10 cellular contexts compared by ENCODE assay signal in the genomic region with DNA sequence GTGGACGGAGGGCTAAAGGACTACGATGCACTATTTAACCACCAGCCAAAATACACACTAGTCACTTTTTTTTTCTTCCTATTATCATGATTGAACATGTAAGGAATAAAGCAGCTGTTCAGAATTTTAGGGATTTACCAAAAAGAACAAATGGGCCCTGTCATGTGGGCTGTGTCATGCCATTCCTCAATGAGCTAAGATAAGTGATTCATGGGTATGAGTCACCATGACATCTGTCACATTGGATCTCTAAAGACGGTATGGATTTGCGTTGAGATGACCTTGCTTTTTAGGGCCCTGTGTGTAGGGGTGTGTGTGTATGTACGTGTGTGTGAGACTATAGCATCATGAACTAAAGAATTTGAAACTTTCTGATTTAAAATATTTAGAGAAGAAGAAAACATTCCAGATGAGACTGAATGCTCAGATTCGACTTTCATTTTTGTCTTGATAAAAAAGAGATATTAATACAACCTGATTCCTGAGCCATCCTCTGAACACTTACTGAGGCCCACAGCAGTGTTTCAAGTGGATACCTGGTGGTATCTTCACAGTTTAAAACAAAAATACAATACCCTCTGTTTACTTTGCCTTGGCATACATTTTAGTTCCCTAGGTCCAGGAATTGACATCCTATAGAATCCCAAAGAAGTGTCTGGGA.
A peak's percentile ranks its signal among the peaks of the same experiment; 100 is the strongest.
DNase-seq lines count a peak whose midpoint lies in the region; ATAC-seq and TF ChIP-seq lines count a peak whose summit lies in the region.
"Had no signal": no experiment of that assay in that cellular context is flagged by ENCODE, and none has a peak within 500 bp of the region (broad histone marks: within the 10 kb centered on the region; RNA-seq: fewer than 3 reads in every experiment).

No MANE protein-coding gene starts in this region.

- no peaks in the 10 kb centered on the region for H3K36me3 ChIP-seq in spleen
- H3K36me3 ChIP-seq: ovary had no signal

- no peak for ATAC-seq in GM21737 (IDR thresholded peaks at IDR 0.05; ENCODE audit: unreplicated experiment)

- DNase-seq in NCI-H748 (lab: John Stamatoyannopoulos, UW; ENCODE audit: unreplicated experiment), result peak; percentile 63
- no peak for DNase-seq in NCI-H748 treated with DMSO at 0.1 percent for 48 hours (lab: John Stamatoyannopoulos, UW)
- DNase-seq in NCI-H345 treated with DMSO at 0.1 percent for 48 hours (lab: John Stamatoyannopoulos, UW; ENCODE audit: unreplicated experiment), result peak; percentile 79
- no peak for DNase-seq in chondrocyte (ENCODE audit: low spot score)
- DNase-seq in putamen (ENCODE audit: low spot score), result peak; percentile 42
- no peak for DNase-seq in spleen
- DNase-seq in stimulated activated CD4-positive, alpha-beta T cell treated with anti-CD3 and anti-CD28 coated beads, Interleukin-12 subunit alpha, Interleukin-12 subunit beta, amount 100 ng/mL, for 4 hours, result no peak
- DNase-seq: activated CD4-positive, alpha-beta T cell treated with anti-CD3 and anti-CD28 coated beads, Interleukin-2, amount 50 U/mL, for 4 hours; ovary had no signal

- peak overlapping the region; percentile 69 for H3K27ac Mint-ChIP-seq in chondrocyte (ENCODE audit: unreplicated experiment)

- no peaks in the 10 kb centered on the region for H3K27me3 ChIP-seq in spleen (replicated peaks in 1 of 7)
- H3K27me3 ChIP-seq: ovary had no signal

- H3K4me3 ChIP-seq in spleen, result no peak overlapping the region
- H3K4me3 ChIP-seq: ovary had no signal

- intact Hi-C loops in spleen (cut with DNase I; ENCODE audit: low total_unique reads), result loop anchor here (10.0 kb wide), 1 partner anchor 233 kb away; no protein-coding TSS in a partner anchor

- no peaks in the 10 kb centered on the region for H3K4me1 ChIP-seq in spleen

- TF ChIP-seq POLR2A in spleen (IDR thresholded peaks at IDR 0.05), result no peak

- no peaks in the 10 kb centered on the region for H3K36me3 Mint-ChIP-seq in chondrocyte (ENCODE audit: low read depth)

- no peak overlapping the region for H3K4me3 Mint-ChIP-seq in chondrocyte (ENCODE audit: unreplicated experiment)

- no peak for TF ChIP-seq CTCF in chondrocyte (IDR thresholded peaks at IDR 0.05)
- TF ChIP-seq CTCF in spleen (IDR thresholded peaks at IDR 0.05 in 8 of 11, conservative IDR thresholded peaks at IDR 0.05 in 3 of 11), result no peak

- H3K9me3 ChIP-seq in spleen, result no peaks in the 10 kb centered on the region
- H3K9me3 ChIP-seq: ovary had no signal

- H3K9me3 Mint-ChIP-seq in chondrocyte (ENCODE audit: low read depth), result peaks cover 4% of the 10 kb centered on the region

- WGBS in spleen, 5 donors, result 69 to 83% (median 77%) methylated on average over 6 of the region's 6 CpGs

- H3K4me1 Mint-ChIP-seq in chondrocyte (ENCODE audit: low read depth), result peaks cover 48% of the 10 kb centered on the region

- H3K27me3 Mint-ChIP-seq in chondrocyte (ENCODE audit: low read depth), result peaks cover 7% of the 10 kb centered on the region

- H3K27ac ChIP-seq in spleen, result no peak overlapping the region
- H3K27ac ChIP-seq: ovary had no signal

Comparison
In these comparisons a context has a peak if more than half of its experiments do, and no peak if none do; other contexts are left out.
1. DNase-seq: peak in NCI-H748 (single experiment), NCI-H345 treated with DMSO at 0.1 percent for 48 hours (single experiment) and putamen (single experiment); none in NCI-H748 treated with DMSO at 0.1 percent for 48 hours (single experiment), chondrocyte (single experiment), spleen (single experiment) and stimulated activated CD4-positive, alpha-beta T cell treated with anti-CD3 and anti-CD28 coated beads, Interleukin-12 subunit alpha, Interleukin-12 subunit beta, amount 100 ng/mL, for 4 hours (single experiment).